Comparison of ENCODE assay signal across 8 cellular contexts in the genomic region with DNA sequence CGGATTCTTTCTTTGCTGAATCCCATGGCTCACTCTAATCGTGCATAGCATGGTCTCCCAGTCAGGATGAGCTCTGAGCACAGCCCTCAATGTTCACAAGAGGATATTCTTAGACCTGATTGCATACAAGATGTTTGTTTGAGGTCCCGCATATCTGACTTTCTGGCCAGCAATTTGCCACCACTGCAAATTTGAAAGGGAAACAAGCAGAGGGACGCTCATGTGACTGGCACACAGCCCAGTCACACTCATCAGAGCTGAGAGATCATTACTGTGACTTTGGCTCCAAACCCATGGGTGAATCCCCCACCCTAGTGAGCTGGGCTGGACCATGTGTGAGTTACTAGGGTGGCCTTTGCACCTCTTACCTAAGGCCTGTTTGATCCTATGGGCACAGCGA. TPM values are rescaled to one million over a fixed set of nuclear protein-coding genes. Genes with fewer than 3 reads are reported as not detected.
DNase-seq lines count a peak whose midpoint lies in the region; ATAC-seq and TF ChIP-seq lines count a peak whose summit lies in the region.

No MANE protein-coding gene starts in this region.

- H3K27me3 ChIP-seq in MG63 (no peaks in the 10 kb centered on the region), osteoblast (ENCODE audit: insufficient read depth, low read length) (no peaks in the 10 kb centered on the region)

- H3K4me3 ChIP-seq in MG63: no peak overlapping the region
- H3K4me3 ChIP-seq in epithelial cell of esophagus (ENCODE audit: low read length): no peak overlapping the region
- no peak overlapping the region for H3K4me3 ChIP-seq in osteoblast (ENCODE audit: insufficient read depth, low read length)

- H3K27ac ChIP-seq in osteoblast (ENCODE audit: low read depth, low read length): no peak overlapping the region

- H3K36me3 ChIP-seq in MG63 (no peaks in the 10 kb centered on the region), osteoblast (ENCODE audit: insufficient read depth, low read length) (no peaks in the 10 kb centered on the region)

- H2AFZ ChIP-seq in osteoblast (ENCODE audit: low read length): peak overlapping the region; percentile 3

- ATAC-seq in stimulated activated naive B cell treated with anti-CD40 and anti-IgM and Interleukin-4, amounts not matched to agents 10 μg/mL and 1 μg/mL and 100 μg/mL, for 72 hours (replicated peaks): no peak

- peak; percentile 48 for DNase-seq in Daoy (ENCODE audit: low read depth)
- DNase-seq in MG63: peak; percentile 51
- DNase-seq in epithelial cell of esophagus (ENCODE audit: low read depth): peak; percentile 24
- no peak for DNase-seq in osteoblast (ENCODE audit: insufficient read length, low spot score, missing footprints)
- DNase-seq in stimulated activated naive CD4-positive, alpha-beta T cell (lab: John Stamatoyannopoulos, UW): no peak
- no peak for DNase-seq in stimulated activated naive B cell treated with anti-CD40 and anti-IgM and Interleukin-4, amounts not matched to agents 10 μg/mL and 1 μg/mL and 100 μg/mL, for 72 hours
- no peak for DNase-seq in AML-193 (lab: John Stamatoyannopoulos, UW)
- DNase-seq in NCI-H774 (lab: John Stamatoyannopoulos, UW): no peak

- H3K4me1 Mint-ChIP-seq in stimulated activated naive B cell treated with anti-CD40 and anti-IgM and Interleukin-4, amounts not matched to agents 10 μg/mL and 1 μg/mL and 100 μg/mL, for 72 hours: peaks cover 0 to 4% of the 10 kb centered on the region in 2 donors

- no peak overlapping the region for H3K27ac Mint-ChIP-seq in stimulated activated naive B cell treated with anti-CD40 and anti-IgM and Interleukin-4, amounts not matched to agents 10 μg/mL and 1 μg/mL and 100 μg/mL, for 72 hours

- peaks cover 13% of the 10 kb centered on the region for H3K4me1 ChIP-seq in osteoblast (ENCODE audit: insufficient read depth, low read length)

- no peak overlapping the region for H3K4me3 Mint-ChIP-seq in stimulated activated naive B cell treated with anti-CD40 and anti-IgM and Interleukin-4, amounts not matched to agents 10 μg/mL and 1 μg/mL and 100 μg/mL, for 72 hours

- H3K9me3 ChIP-seq in MG63 (no peaks in the 10 kb centered on the region), osteoblast (ENCODE audit: low read depth, low read length) (no peaks in the 10 kb centered on the region)

- TF ChIP-seq CTCF in epithelial cell of esophagus (IDR thresholded peaks at IDR 0.05; ENCODE audit: insufficient read depth, low read depth, low read length, missing control alignments) (no peak), osteoblast (IDR thresholded peaks at IDR 0.05; ENCODE audit: extremely low read depth, low read depth, low read length) (no peak)

- H3K27me3 Mint-ChIP-seq in stimulated activated naive B cell treated with anti-CD40 and anti-IgM and Interleukin-4, amounts not matched to agents 10 μg/mL and 1 μg/mL and 100 μg/mL, for 72 hours: peaks cover 0 to 6% of the 10 kb centered on the region in 2 donors

- peak overlapping the region; percentile 17 for H3K4me2 ChIP-seq in osteoblast (ENCODE audit: insufficient read depth, low read length)

- H3K79me2 ChIP-seq in osteoblast (ENCODE audit: insufficient read depth, low read length): no peaks in the 10 kb centered on the region

- H3K9me3 Mint-ChIP-seq in stimulated activated naive B cell treated with anti-CD40 and anti-IgM and Interleukin-4, amounts not matched to agents 10 μg/mL and 1 μg/mL and 100 μg/mL, for 72 hours: peaks cover 0 to 2% of the 10 kb centered on the region in 2 donors

- no peaks in the 10 kb centered on the region for H4K20me1 ChIP-seq in osteoblast (ENCODE audit: insufficient read depth, low read length)

- H3K36me3 Mint-ChIP-seq in stimulated activated naive B cell treated with anti-CD40 and anti-IgM and Interleukin-4, amounts not matched to agents 10 μg/mL and 1 μg/mL and 100 μg/mL, for 72 hours: no peaks in the 10 kb centered on the region

RNA-seq across cellular contexts. Expression of a gene that starts 9.9 kb away (rescaled TPM):
- total RNA-seq in Daoy (2014; rRNA removed; shearing (Covaris generic)): not detected in 2 replicates
- total RNA-seq in MG63 (2014; rRNA removed; shearing (Covaris generic); ENCODE audit: low replicate concordance): not detected in 2 replicates
- not detected in 2 replicates for total RNA-seq in osteoblast

RNA-seq across cellular contexts. Expression of a gene that starts 44.3 kb away (rescaled TPM):
- not detected in 2 replicates for total RNA-seq in Daoy (2014; rRNA removed; shearing (Covaris generic))
- total RNA-seq in MG63 (2014; rRNA removed; shearing (Covaris generic); ENCODE audit: low replicate concordance): not detected in 2 replicates
- not detected in 2 replicates for total RNA-seq in osteoblast

Comparison
In these comparisons a context has a peak if more than half of its experiments do, and no peak if none do; other contexts are left out.
1. DNase-seq: peak in Daoy (single experiment), MG63 (single experiment) and epithelial cell of esophagus (single experiment); none in osteoblast (single experiment), stimulated activated naive CD4-positive, alpha-beta T cell (0 of 6), stimulated activated naive B cell treated with anti-CD40 and anti-IgM and Interleukin-4, amounts not matched to agents 10 μg/mL and 1 μg/mL and 100 μg/mL, for 72 hours (single experiment), AML-193 (0 of 2) and NCI-H774 (single experiment).